Comparison of ENCODE assay signal across 12 cellular contexts in genomic region chr12:132866251-132866828, GRCh38. TPM values are rescaled to one million over a fixed set of nuclear protein-coding genes. Genes with fewer than 3 reads are reported as not detected.
DNase-seq lines count a peak whose midpoint lies in the region; ATAC-seq, FAIRE-seq and TF ChIP-seq lines count a peak whose summit lies in the region.
"Had no signal": no experiment of that assay in that cellular context is flagged by ENCODE, and none has a peak within 500 bp of the region (broad histone marks: within the 10 kb centered on the region; RNA-seq: fewer than 3 reads in every experiment).

No MANE protein-coding gene starts in this region.

- H3K4me3 ChIP-seq in A549 (no peak overlapping the region), small intestine (ENCODE audit: low read depth in 1 of 2, low read length in 2 of 2) (no peak overlapping the region)

- H3K27me3 ChIP-seq in foreskin keratinocyte = no peaks in the 10 kb centered on the region
- H3K27me3 ChIP-seq in small intestine (ENCODE audit: control insufficient read depth in 2 of 2, insufficient read depth in 2 of 2, low read length in 2 of 2) = no peaks in the 10 kb centered on the region

- H3K9me3 ChIP-seq in A549 (peaks cover 35% of the 10 kb centered on the region), small intestine (ENCODE audit: control insufficient read depth, low read depth) (no peaks in the 10 kb centered on the region)

- TF ChIP-seq POLR2A in A549 (IDR thresholded peaks at IDR 0.05; ENCODE audit: low read length) = no peak

- TF ChIP-seq RAD21 in A549 (conservative IDR thresholded peaks at IDR 0.05 in 1 of 2, IDR thresholded peaks at IDR 0.05 in 1 of 2) = no peak

- H3K4me2 ChIP-seq in A549 = no peak overlapping the region

- POLR2A ChIA-PET in A549 (lab: Yijun Ruan, JAX) = no interaction called here

- no peak for TF ChIP-seq CTCF in A549 (IDR thresholded peaks at IDR 0.05)
- TF ChIP-seq CTCF in foreskin keratinocyte (conservative IDR thresholded peaks at IDR 0.05) = no peak

- peak in 1 of 2 experiments; percentile 19; a peak in 1 of 6 replicates for ATAC-seq in A549
- peak; percentile 63 for ATAC-seq in foreskin keratinocyte
- no peak for ATAC-seq in HG02885 (IDR thresholded peaks at IDR 0.05; ENCODE audit: poor library complexity, unreplicated experiment)
- ATAC-seq: left ventricle myocardium superior, right cardiac atrium had no signal

- peaks cover 16 to 19% of the 10 kb centered on the region in 2 donors for H3K36me3 ChIP-seq in small intestine (ENCODE audit: control insufficient read depth in 2 of 2, insufficient read depth in 2 of 2, low read length in 2 of 2)

- peak in 1 of 2 experiments; percentile 71 for DNase-seq in A549 (ENCODE audit: low read depth in 1 of 2, low spot score in 1 of 2)
- DNase-seq in GF-D8 (lab: John Stamatoyannopoulos, UW) = peak; percentile 7
- peak; percentile 67 for DNase-seq in amniotic epithelial cell (ENCODE audit: low read depth)
- peak; percentile 89 to 95 for DNase-seq in foreskin keratinocyte
- DNase-seq in SIG-M5 (lab: John Stamatoyannopoulos, UW) = no peak
- no peak for DNase-seq in DMS79 (lab: John Stamatoyannopoulos, UW)
- no peak for DNase-seq in small intestine
- DNase-seq: COR-L47, GOT3, left ventricle myocardium superior, right cardiac atrium had no signal

- TF ChIP-seq EP300 in A549 (IDR thresholded peaks at IDR 0.05) = no peak

- FAIRE-seq in A549 (lab: Jason Lieb, UNC) = peak; percentile 49
- FAIRE-seq in small intestine (lab: Jason Lieb, UNC) = no peak

- no peak overlapping the region for H3K27ac ChIP-seq in A549
- peak overlapping the region; percentile 87 for H3K27ac ChIP-seq in foreskin keratinocyte
- H3K27ac ChIP-seq in small intestine (ENCODE audit: low read depth in 1 of 2, low read length in 1 of 2) = no peak overlapping the region

- H3K4me1 ChIP-seq in A549 (no peaks in the 10 kb centered on the region), foreskin keratinocyte (peaks cover 3% of the 10 kb centered on the region), small intestine (ENCODE audit: control insufficient read depth in 2 of 2, insufficient read depth in 1 of 2, low read depth in 1 of 2, low read length in 1 of 2) (no peaks in the 10 kb centered on the region)

- WGBS in A549 (ENCODE audit: missing lambda C conversion rate) = 91% methylated on average over 14 of the region's 14 CpGs
- 94 to 96% (median 95%) methylated on average over 14 of the region's 14 CpGs for WGBS in small intestine, 3 donors

- CTCF ChIA-PET in A549 (lab: Yijun Ruan, JAX) = interaction anchor here (1.4 kb wide), 1 partner anchor 50 kb away, joined by 4 read pairs; no protein-coding TSS in a partner anchor

TF ChIP-seq in A549, 52 proteins besides CTCF, POLR2A, EP300 and RAD21:
- TF ChIP-seq HES2 (IDR thresholded peaks at IDR 0.05) (peak; percentile 93), RNF2 (IDR thresholded peaks at IDR 0.05; ENCODE audit: borderline replicate concordance, low read depth) (no peak), KDM5A (IDR thresholded peaks at IDR 0.05) (no peak), HEYL (CRISPR knock-in tag; IDR thresholded peaks at IDR 0.05) (no peak), FOSL2 (IDR thresholded peaks at IDR 0.05) (no peak), FOSL2 (CRISPR knock-in tag; IDR thresholded peaks at IDR 0.05) (0 out of 2 replicates have a peak, but pooled peaks have one; percentile 29), ZSCAN20 (CRISPR knock-in tag; IDR thresholded peaks at IDR 0.05) (no peak), CBX2 (IDR thresholded peaks at IDR 0.05; ENCODE audit: borderline replicate concordance, low read depth) (no peak), HMGXB4 (CRISPR knock-in tag; IDR thresholded peaks at IDR 0.05; ENCODE audit: borderline replicate concordance) (0 out of 2 replicates have a peak, but pooled peaks have one; percentile 46), MAX (IDR thresholded peaks at IDR 0.05) (no peak), CHD4 (IDR thresholded peaks at IDR 0.05; ENCODE audit: borderline replicate concordance) (no peak), CEBPB (IDR thresholded peaks at IDR 0.05) (peak; percentile 86 to 89)
TF ChIP-seq in A549: peak in this region for 4.

RNA-seq across cellular contexts. Expression of gene CHFR, which starts 21.1 kb away (rescaled TPM):
- polyA plus RNA-seq in A549 (2011; rRNA removed) (38.8 and 41.0 TPM in 2 replicates), A549 (2017; fragmentation: RNase III; extraction: RNeasy Plus Mini Kit Qiagen cat#74134 plus additional on column Dnase treatment) (19.2 to 21.2 TPM (median 20.9 TPM) in 3 replicates), foreskin keratinocyte (13.6 and 13.8 TPM in 2 replicates), small intestine (10 to 100 TPM; 23.9 to 43.4 (median 35.9) TPM)
- polyA plus RNA-seq in A549 (2012; cell fraction: cytosol; rRNA removed) = 29.8 and 32.7 TPM in 2 replicates
- 85.6 and 125 TPM in 2 replicates for polyA plus RNA-seq in A549 (2012; cell fraction: nucleus; rRNA removed)
- polyA minus RNA-seq in A549 (2011; rRNA and poly(A)+ RNA removed) = 80.6 and 90.7 TPM in 2 replicates
- total RNA-seq in foreskin keratinocyte = 21.6 and 27.0 TPM in 2 replicates

RNA-seq across cellular contexts. Expression of gene GOLGA3, which starts 37.7 kb away (rescaled TPM):
- polyA plus RNA-seq in A549 (2011; rRNA removed) (25.5 and 32.0 TPM in 2 replicates), A549 (2017; fragmentation: RNase III; extraction: RNeasy Plus Mini Kit Qiagen cat#74134 plus additional on column Dnase treatment) (22.1 to 23.7 TPM (median 23.0 TPM) in 3 replicates), foreskin keratinocyte (8.2 and 9.1 TPM in 2 replicates), small intestine (10 to 100 TPM in 2 of 3 donors, 1 to 10 TPM in 1; 7.3 to 20.5 (median 10.5) TPM)
- polyA plus RNA-seq in A549 (2012; cell fraction: cytosol; rRNA removed) = 22.2 and 26.9 TPM in 2 replicates
- polyA plus RNA-seq in A549 (2012; cell fraction: nucleus; rRNA removed) = 47.3 and 49.3 TPM in 2 replicates
- polyA minus RNA-seq in A549 (2011; rRNA and poly(A)+ RNA removed) = 54.2 and 55.9 TPM in 2 replicates
- total RNA-seq in foreskin keratinocyte = 50.2 and 58.3 TPM in 2 replicates

Comparison
In these comparisons a context has a peak if more than half of its experiments do, and no peak if none do; other contexts are left out.
1. DNase-seq: peak in GF-D8 (single experiment), amniotic epithelial cell (single experiment) and foreskin keratinocyte (2 of 2); none in SIG-M5 (single experiment), DMS79 (single experiment) and small intestine (single experiment).